Comparison of ENCODE assay signal across 13 cellular contexts in genomic region chr9:133821606-133822438, GRCh38.
A peak's percentile ranks its signal among the peaks of the same experiment; 100 is the strongest.
DNase-seq lines count a peak whose midpoint lies in the region; ATAC-seq, FAIRE-seq and TF ChIP-seq lines count a peak whose summit lies in the region.
"Had no signal": no experiment of that assay in that cellular context is flagged by ENCODE, and none has a peak within 500 bp of the region (broad histone marks: within the 10 kb centered on the region; RNA-seq: fewer than 3 reads in every experiment).

No MANE protein-coding gene starts in this region.

- POLR2A ChIA-PET in activated CD4-positive, alpha-beta memory T cell treated with anti-CD3 and anti-CD28 coated beads for 36 hours (lab: Charles Lee): no interaction called here

- no peak overlapping the region for H3K27ac Mint-ChIP-seq in activated CD4-positive, alpha-beta memory T cell treated with anti-CD3 and anti-CD28 coated beads for 36 hours

- CTCF ChIA-PET in activated CD4-positive, alpha-beta memory T cell treated with anti-CD3 and anti-CD28 coated beads for 36 hours (lab: Charles Lee): interaction anchor here (1.3 kb wide), 1 partner anchor 79 kb away, joined by 3 read pairs; no protein-coding TSS in a partner anchor

- no peak overlapping the region for H3K4me3 ChIP-seq in SJCRH30
- no peak overlapping the region for H3K4me3 ChIP-seq in mesodermal cell (ENCODE audit: extremely low read depth, insufficient read depth, low read length, poor library complexity, severe bottlenecking)
- H3K4me3 ChIP-seq: dorsolateral prefrontal cortex, gastroesophageal sphincter had no signal

- H3K27ac ChIP-seq in SJCRH30: peak overlapping the region; percentile 23
- H3K27ac ChIP-seq in mesodermal cell (ENCODE audit: low read depth, low read length, severe bottlenecking): peak overlapping the region; percentile 23
- H3K27ac ChIP-seq: gastroesophageal sphincter had no signal

- no peaks in the 10 kb centered on the region for H3K9me3 ChIP-seq in SJCRH30 (replicated peaks)
- H3K9me3 ChIP-seq in mesodermal cell (ENCODE audit: control insufficient read depth, low read length): no peaks in the 10 kb centered on the region
- H3K9me3 ChIP-seq: gastroesophageal sphincter had no signal

- WGBS in mesodermal cell (ENCODE audit: insufficient coverage in 2 of 2), 2 experiments: 87 to 88% methylated on average over 22 to 24 of the region's 27 CpGs

- no peaks in the 10 kb centered on the region for H3K27me3 Mint-ChIP-seq in activated CD4-positive, alpha-beta memory T cell treated with anti-CD3 and anti-CD28 coated beads for 36 hours

- peak; percentile 33 for ATAC-seq in HG02610 (IDR thresholded peaks at IDR 0.05; ENCODE audit: unreplicated experiment)
- ATAC-seq: activated naive CD4-positive, alpha-beta T cell treated with anti-CD3 and anti-CD28 coated beads, Interleukin-2, amount 50 U/mL, for 72 hours; gastroesophageal sphincter had no signal

- H3K4me1 ChIP-seq in SJCRH30 (peaks cover 23% of the 10 kb centered on the region), mesodermal cell (ENCODE audit: control insufficient read depth, insufficient read depth, low read length, poor library complexity, severe bottlenecking) (peaks cover 14% of the 10 kb centered on the region)

- TF ChIP-seq POLR2A in GM12891 (IDR thresholded peaks at IDR 0.05; ENCODE audit: low read depth, low read length): no peak
- TF ChIP-seq POLR2A in erythroblast (IDR thresholded peaks at IDR 0.05; ENCODE audit: low read length): no peak

- H3K36me3 ChIP-seq in SJCRH30 (peaks cover 10% of the 10 kb centered on the region; the same call in 1 of the 2 replicates), mesodermal cell (ENCODE audit: control insufficient read depth, insufficient read depth, low read length) (peaks cover 24% of the 10 kb centered on the region)
- H3K36me3 ChIP-seq: gastroesophageal sphincter had no signal

- FAIRE-seq in GM12891 (lab: Jason Lieb, UNC): peak; percentile 9

- DNase-seq in GM12891 (ENCODE audit: insufficient read length, low spot score): peak; percentile 53
- peak; percentile 74 to 82 for DNase-seq in SJCRH30
- no peak for DNase-seq in OCI-M2 (lab: John Stamatoyannopoulos, UW; ENCODE audit: unreplicated experiment)
- DNase-seq in erythroblast (lab: John Stamatoyannopoulos, UW): no peak
- no peak for DNase-seq in NCI-H446 treated with DMSO at 0.1 percent for 48 hours (lab: John Stamatoyannopoulos, UW)
- no peak for DNase-seq in activated CD4-positive, alpha-beta memory T cell treated with anti-CD3 and anti-CD28 coated beads for 36 hours
- DNase-seq: activated CD4-positive, alpha-beta T cell treated with anti-CD3 and anti-CD28 coated beads, Interleukin-2, amount 50 U/mL, for 1 hour; dorsolateral prefrontal cortex; NCI-H526 treated with DMSO at 0.1 percent for 48 hours had no signal

- H3K36me3 Mint-ChIP-seq in activated CD4-positive, alpha-beta memory T cell treated with anti-CD3 and anti-CD28 coated beads for 36 hours: no peaks in the 10 kb centered on the region
- H3K36me3 Mint-ChIP-seq: activated naive CD4-positive, alpha-beta T cell treated with anti-CD3 and anti-CD28 coated beads, Interleukin-2, amount 50 U/mL, for 72 hours had no signal

- no peak overlapping the region for H3K4me3 Mint-ChIP-seq in activated CD4-positive, alpha-beta memory T cell treated with anti-CD3 and anti-CD28 coated beads for 36 hours

- H3K4me1 Mint-ChIP-seq in activated CD4-positive, alpha-beta memory T cell treated with anti-CD3 and anti-CD28 coated beads for 36 hours (ENCODE audit: low read depth): no peaks in the 10 kb centered on the region

- intact Hi-C loops in activated CD4-positive, alpha-beta memory T cell treated with anti-CD3 and anti-CD28 coated beads for 36 hours (cut with micrococcal nuclease): no loop called here

- no peaks in the 10 kb centered on the region for H3K9me3 Mint-ChIP-seq in activated CD4-positive, alpha-beta memory T cell treated with anti-CD3 and anti-CD28 coated beads for 36 hours
- H3K9me3 Mint-ChIP-seq: activated naive CD4-positive, alpha-beta T cell treated with anti-CD3 and anti-CD28 coated beads, Interleukin-2, amount 50 U/mL, for 72 hours had no signal

- no peaks in the 10 kb centered on the region for H3K27me3 ChIP-seq in SJCRH30
- H3K27me3 ChIP-seq: gastroesophageal sphincter had no signal

TF ChIP-seq in GM12891, 5 proteins besides CTCF, POLR2A, EP300 and RAD21:
- TF ChIP-seq POU2F2 (IDR thresholded peaks at IDR 0.05; ENCODE audit: low read depth, low read length) (no peak), POLR2AphosphoS5 (IDR thresholded peaks at IDR 0.05; ENCODE audit: low read depth, low read length) (no peak), TAF1 (IDR thresholded peaks at IDR 0.05; ENCODE audit: low read depth, low read length) (no peak), SPI1 (IDR thresholded peaks at IDR 0.05; ENCODE audit: low read depth, low read length) (no peak), PAX5 (IDR thresholded peaks at IDR 0.05; ENCODE audit: insufficient read depth, low read length, severe bottlenecking) (no peak)

Comparison
In these comparisons a context has a peak if more than half of its experiments do, and no peak if none do; other contexts are left out.
1. DNase-seq: peak in GM12891 (single experiment) and SJCRH30 (2 of 2); none in OCI-M2 (single experiment), erythroblast (0 of 2), NCI-H446 treated with DMSO at 0.1 percent for 48 hours (single experiment) and activated CD4-positive, alpha-beta memory T cell treated with anti-CD3 and anti-CD28 coated beads for 36 hours (single experiment).